ENCODE assay signal across 8 cellular contexts in the genomic region with DNA sequence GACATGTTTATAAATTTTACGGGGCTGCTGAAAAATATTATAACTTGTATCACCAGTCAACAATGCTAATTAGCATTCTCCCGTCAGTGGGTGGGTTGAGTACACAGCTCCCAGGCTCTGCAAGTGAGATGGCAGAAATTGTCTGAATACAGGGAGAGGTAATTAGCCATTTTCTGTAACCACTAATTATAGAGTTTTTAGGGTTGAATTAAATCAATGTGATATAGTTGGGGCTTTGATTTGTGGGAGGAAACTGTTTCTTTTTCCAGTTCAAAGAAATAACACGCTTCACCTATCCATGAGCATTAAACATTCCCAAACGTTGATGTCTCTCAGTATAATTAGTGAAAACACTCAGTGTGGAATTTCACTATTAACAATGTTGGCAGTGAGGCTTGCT. TPM values are rescaled to one million over a fixed set of nuclear protein-coding genes. Genes with fewer than 3 reads are reported as not detected.
DNase-seq lines count a peak whose midpoint lies in the region; ATAC-seq and TF ChIP-seq lines count a peak whose summit lies in the region.

No MANE protein-coding gene starts in this region.

- H3K79me2 ChIP-seq in SK-N-SH (ENCODE audit: insufficient read depth) (peaks cover 60% of the 10 kb centered on the region), hepatocyte (peaks cover 52% of the 10 kb centered on the region)

- H3K36me3 ChIP-seq in SK-N-SH (replicated peaks in 1 of 2; ENCODE audit: control insufficient read depth in 1 of 2, insufficient read depth in 2 of 2, low read length in 1 of 2) (no peaks in the 10 kb centered on the region), hepatocyte (replicated peaks; ENCODE audit: insufficient read depth, low read depth) (no peaks in the 10 kb centered on the region)

- peak overlapping the region; percentile 85; the same call in 1 of the 2 replicates for H3K9ac ChIP-seq in SK-N-SH

- TF ChIP-seq RAD21 in SK-N-SH (IDR thresholded peaks at IDR 0.05; ENCODE audit: low read length), result no peak

- DNase-seq in SK-N-SH (no peak), WTC11 (ENCODE audit: low spot score) (no peak), hepatocyte (ENCODE audit: low spot score) (no peak)
- no peak for DNase-seq in activated CD4-positive, CD25-positive, alpha-beta regulatory T cell (lab: John Stamatoyannopoulos, UW)
- no peak for DNase-seq in stimulated activated CD4-positive, alpha-beta T cell treated with anti-CD3 and anti-CD28 coated beads, Interleukin-4, amount 100 ng/mL, for 24 hours

- no peak for ATAC-seq in SK-N-SH treated with all-trans-retinoic acid at 6 μM for 48 hours
- no peak for ATAC-seq in WTC11
- ATAC-seq in stimulated activated memory B cell treated with anti-CD40 and anti-IgM and Interleukin-4, amounts not matched to agents 10 μg/mL and 1 μg/mL and 100 μg/mL, for 72 hours, result no peak
- no peak for ATAC-seq in HG02623 (IDR thresholded peaks at IDR 0.05; ENCODE audit: unreplicated experiment)

- WGBS in SK-N-SH (ENCODE audit: low lambda C conversion rate), result 71% methylated on average over 4 of the region's 4 CpGs
- 48% methylated on average over 4 of the region's 4 CpGs for WGBS in hepatocyte (ENCODE audit: low lambda C conversion rate, missing lambda C conversion rate)

- H3K27me3 ChIP-seq in SK-N-SH (ENCODE audit: insufficient read depth) (no peaks in the 10 kb centered on the region), hepatocyte (no peaks in the 10 kb centered on the region)

- no peak overlapping the region for H3K27ac Mint-ChIP-seq in WTC11
- H3K27ac Mint-ChIP-seq in stimulated activated memory B cell treated with anti-CD40 and anti-IgM and Interleukin-4, amounts not matched to agents 10 μg/mL and 1 μg/mL and 100 μg/mL, for 72 hours, result no peak overlapping the region

- peak overlapping the region; percentile 51; the same call in 1 of the 2 replicates for H2AFZ ChIP-seq in SK-N-SH (ENCODE audit: low read depth)
- H2AFZ ChIP-seq in hepatocyte, result no peak overlapping the region

- H3F3A ChIP-seq in SK-N-SH (replicated peaks; ENCODE audit: insufficient read depth), result no peaks in the 10 kb centered on the region

- H3K9me3 ChIP-seq in SK-N-SH (no peaks in the 10 kb centered on the region; the same call in 1 of the 2 replicates), hepatocyte (ENCODE audit: low read depth) (no peaks in the 10 kb centered on the region)

- H3K4me2 ChIP-seq in SK-N-SH (peak overlapping the region; percentile 76), hepatocyte (peak overlapping the region; percentile 82)

- H3K27ac ChIP-seq in SK-N-SH (ENCODE audit: low read depth in 2 of 2, low read length in 1 of 2) (no peak overlapping the region), hepatocyte (peak overlapping the region; percentile 95)

- H3K4me3 Mint-ChIP-seq in WTC11, result peak overlapping the region; percentile 83
- peak overlapping the region; percentile 71 for H3K4me3 Mint-ChIP-seq in stimulated activated memory B cell treated with anti-CD40 and anti-IgM and Interleukin-4, amounts not matched to agents 10 μg/mL and 1 μg/mL and 100 μg/mL, for 72 hours

- peaks cover 7 to 8% of the 10 kb centered on the region in 2 experiments; a peak in 3 of 4 replicates for H3K4me1 ChIP-seq in SK-N-SH (ENCODE audit: control insufficient read depth in 1 of 2, insufficient read depth in 2 of 2, low read depth in 1 of 2, low read length in 1 of 2)
- H3K4me1 ChIP-seq in hepatocyte (ENCODE audit: insufficient read depth), result peaks cover 25% of the 10 kb centered on the region

- H4K20me1 ChIP-seq in SK-N-SH (ENCODE audit: insufficient read depth) (peaks cover 14% of the 10 kb centered on the region), hepatocyte (ENCODE audit: insufficient read depth, poor library complexity, severe bottlenecking) (peaks cover 6% of the 10 kb centered on the region)

- peaks cover 35% of the 10 kb centered on the region for H3K4me1 Mint-ChIP-seq in WTC11
- peaks cover 15% of the 10 kb centered on the region for H3K4me1 Mint-ChIP-seq in stimulated activated memory B cell treated with anti-CD40 and anti-IgM and Interleukin-4, amounts not matched to agents 10 μg/mL and 1 μg/mL and 100 μg/mL, for 72 hours

- POLR2A ChIA-PET in SK-N-SH (lab: Yijun Ruan, JAX), result no interaction called here
- POLR2A ChIA-PET in WTC11 (lab: Charles Lee), result no interaction called here

- no peak for TF ChIP-seq CTCF in SK-N-SH (IDR thresholded peaks at IDR 0.05)
- TF ChIP-seq CTCF in WTC11 (IDR thresholded peaks at IDR 0.05), result no peak
- no peak for TF ChIP-seq CTCF in hepatocyte (IDR thresholded peaks at IDR 0.05; ENCODE audit: poor library complexity)

- H3K9me2 ChIP-seq in SK-N-SH (no peaks in the 10 kb centered on the region), hepatocyte (replicated peaks; ENCODE audit: insufficient read depth) (no peaks in the 10 kb centered on the region)

- peak overlapping the region; percentile 94 to 97; a peak in 3 of 4 replicates for H3K4me3 ChIP-seq in SK-N-SH (ENCODE audit: low read depth in 2 of 2, low read length in 1 of 2)
- peak overlapping the region; percentile 74 for H3K4me3 ChIP-seq in hepatocyte

- CTCF ChIA-PET in SK-N-SH (lab: Yijun Ruan, JAX) (interaction anchor here (1.0 to 2.0 kb wide), 8 partner anchors 8 to 504 kb away, joined by 3 to 12 read pairs (median 6); no protein-coding TSS in a partner anchor), WTC11 (lab: Charles Lee) (interaction anchor here (1.0 to 4.2 kb wide), 4 partner anchors 35 to 75 kb away, joined by 3 to 28 read pairs (median 4); no protein-coding TSS in a partner anchor)

- H3K9me3 Mint-ChIP-seq in WTC11, result peaks cover 20% of the 10 kb centered on the region
- peaks cover 11% of the 10 kb centered on the region for H3K9me3 Mint-ChIP-seq in stimulated activated memory B cell treated with anti-CD40 and anti-IgM and Interleukin-4, amounts not matched to agents 10 μg/mL and 1 μg/mL and 100 μg/mL, for 72 hours

- TF ChIP-seq EP300 in SK-N-SH (IDR thresholded peaks at IDR 0.05; ENCODE audit: borderline replicate concordance in 1 of 2, low read depth in 1 of 2, low read length in 1 of 2), result no peak

- H3K27me3 Mint-ChIP-seq in WTC11 (ENCODE audit: low read depth), result peaks cover 10% of the 10 kb centered on the region; the same call in 1 of the 2 replicates
- H3K27me3 Mint-ChIP-seq in stimulated activated memory B cell treated with anti-CD40 and anti-IgM and Interleukin-4, amounts not matched to agents 10 μg/mL and 1 μg/mL and 100 μg/mL, for 72 hours, result peaks cover 27% of the 10 kb centered on the region

- peaks cover 11% of the 10 kb centered on the region for H3K36me3 Mint-ChIP-seq in WTC11
- peaks cover 12% of the 10 kb centered on the region for H3K36me3 Mint-ChIP-seq in stimulated activated memory B cell treated with anti-CD40 and anti-IgM and Interleukin-4, amounts not matched to agents 10 μg/mL and 1 μg/mL and 100 μg/mL, for 72 hours

TF ChIP-seq in SK-N-SH, 30 proteins besides CTCF, POLR2A, EP300 and RAD21 (continues in another document):
- TF ChIP-seq, protein P1, sequence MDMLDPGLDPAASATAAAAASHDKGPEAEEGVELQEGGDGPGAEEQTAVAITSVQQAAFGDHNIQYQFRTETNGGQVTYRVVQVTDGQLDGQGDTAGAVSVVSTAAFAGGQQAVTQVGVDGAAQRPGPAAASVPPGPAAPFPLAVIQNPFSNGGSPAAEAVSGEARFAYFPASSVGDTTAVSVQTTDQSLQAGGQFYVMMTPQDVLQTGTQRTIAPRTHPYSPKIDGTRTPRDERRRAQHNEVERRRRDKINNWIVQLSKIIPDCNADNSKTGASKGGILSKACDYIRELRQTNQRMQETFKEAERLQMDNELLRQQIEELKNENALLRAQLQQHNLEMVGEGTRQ (IDR thresholded peaks at IDR 0.05; ENCODE audit: borderline replicate concordance, low read depth, low read length), result no peak

TF ChIP-seq in SK-N-SH treated with all-trans-retinoic acid at 6 μM for 48 hours, 23 proteins besides CTCF, POLR2A, EP300 and RAD21:
- TF ChIP-seq ZFP3 (CRISPR knock-in tag; IDR thresholded peaks at IDR 0.05), result no peak
- TF ChIP-seq ZFP30 (CRISPR knock-in tag; IDR thresholded peaks at IDR 0.05), result no peak

TF ChIP-seq in WTC11, 78 proteins besides CTCF, POLR2A, EP300 and RAD21:
- TF ChIP-seq, protein P2, sequence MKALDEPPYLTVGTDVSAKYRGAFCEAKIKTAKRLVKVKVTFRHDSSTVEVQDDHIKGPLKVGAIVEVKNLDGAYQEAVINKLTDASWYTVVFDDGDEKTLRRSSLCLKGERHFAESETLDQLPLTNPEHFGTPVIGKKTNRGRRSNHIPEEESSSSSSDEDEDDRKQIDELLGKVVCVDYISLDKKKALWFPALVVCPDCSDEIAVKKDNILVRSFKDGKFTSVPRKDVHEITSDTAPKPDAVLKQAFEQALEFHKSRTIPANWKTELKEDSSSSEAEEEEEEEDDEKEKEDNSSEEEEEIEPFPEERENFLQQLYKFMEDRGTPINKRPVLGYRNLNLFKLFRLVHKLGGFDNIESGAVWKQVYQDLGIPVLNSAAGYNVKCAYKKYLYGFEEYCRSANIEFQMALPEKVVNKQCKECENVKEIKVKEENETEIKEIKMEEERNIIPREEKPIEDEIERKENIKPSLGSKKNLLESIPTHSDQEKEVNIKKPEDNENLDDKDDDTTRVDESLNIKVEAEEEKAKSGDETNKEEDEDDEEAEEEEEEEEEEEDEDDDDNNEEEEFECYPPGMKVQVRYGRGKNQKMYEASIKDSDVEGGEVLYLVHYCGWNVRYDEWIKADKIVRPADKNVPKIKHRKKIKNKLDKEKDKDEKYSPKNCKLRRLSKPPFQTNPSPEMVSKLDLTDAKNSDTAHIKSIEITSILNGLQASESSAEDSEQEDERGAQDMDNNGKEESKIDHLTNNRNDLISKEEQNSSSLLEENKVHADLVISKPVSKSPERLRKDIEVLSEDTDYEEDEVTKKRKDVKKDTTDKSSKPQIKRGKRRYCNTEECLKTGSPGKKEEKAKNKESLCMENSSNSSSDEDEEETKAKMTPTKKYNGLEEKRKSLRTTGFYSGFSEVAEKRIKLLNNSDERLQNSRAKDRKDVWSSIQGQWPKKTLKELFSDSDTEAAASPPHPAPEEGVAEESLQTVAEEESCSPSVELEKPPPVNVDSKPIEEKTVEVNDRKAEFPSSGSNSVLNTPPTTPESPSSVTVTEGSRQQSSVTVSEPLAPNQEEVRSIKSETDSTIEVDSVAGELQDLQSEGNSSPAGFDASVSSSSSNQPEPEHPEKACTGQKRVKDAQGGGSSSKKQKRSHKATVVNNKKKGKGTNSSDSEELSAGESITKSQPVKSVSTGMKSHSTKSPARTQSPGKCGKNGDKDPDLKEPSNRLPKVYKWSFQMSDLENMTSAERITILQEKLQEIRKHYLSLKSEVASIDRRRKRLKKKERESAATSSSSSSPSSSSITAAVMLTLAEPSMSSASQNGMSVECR (CRISPR knock-in tag; IDR thresholded peaks at IDR 0.05; ENCODE audit: borderline replicate concordance), result no peak
- TF ChIP-seq CREB1 (CRISPR knock-in tag; IDR thresholded peaks at IDR 0.05), result no peak

RNA-seq across cellular contexts. Expression of a gene that starts 1.4 kb away (rescaled TPM):
- 5.4 TPM in 2 replicates for polyA plus RNA-seq in SK-N-SH (2012; rRNA removed)
- polyA plus RNA-seq in SK-N-SH (2012; cell fraction: cytosol; rRNA removed), result 5.6 and 6.6 TPM in 2 replicates
- polyA plus RNA-seq in SK-N-SH (2012; cell fraction: nucleus; rRNA removed), result 2.3 and 4.9 TPM in 2 replicates
- 13.3 to 15.8 TPM (median 13.9 TPM) in 3 replicates for total RNA-seq in WTC11 (2021)
- 10.6 and 12.1 TPM in 2 replicates for total RNA-seq in hepatocyte
- 9.3 and 11.6 TPM in 2 replicates for polyA plus RNA-seq in hepatocyte
